In genomic region chr15:90062023-90062728, GRCh38 we compare ENCODE assay signal across 8 cellular contexts. TPM values are rescaled to one million over a fixed set of nuclear protein-coding genes. Genes with fewer than 3 reads are reported as not detected.
A peak's percentile ranks its signal among the peaks of the same experiment; 100 is the strongest.
DNase-seq lines count a peak whose midpoint lies in the region; ATAC-seq lines count a peak whose summit lies in the region.

No MANE protein-coding gene starts in this region.

- peaks cover 25% of the 10 kb centered on the region for H3K4me1 ChIP-seq in iPS-18a (ENCODE audit: control insufficient read depth, low read depth, low read length)

- no peak for ATAC-seq in HG02981 (IDR thresholded peaks at IDR 0.05; ENCODE audit: unreplicated experiment)

- H3K9ac ChIP-seq in iPS-18a (ENCODE audit: low read length): peak overlapping the region; percentile 36

- no peaks in the 10 kb centered on the region for H3K27me3 ChIP-seq in iPS-18a (ENCODE audit: control insufficient read depth, insufficient read depth, low read length)

- H3K27ac ChIP-seq in iPS-18a (ENCODE audit: low read length): peak overlapping the region; percentile 55

- H3K36me3 ChIP-seq in iPS-18a (ENCODE audit: control insufficient read depth, low read depth, low read length): no peaks in the 10 kb centered on the region

- no peak overlapping the region for H3K4me3 ChIP-seq in iPS-18a (ENCODE audit: low read length)

- no peaks in the 10 kb centered on the region for H3K9me3 ChIP-seq in iPS-18a (ENCODE audit: control insufficient read depth, low read depth, low read length)

- DNase-seq in Daoy (ENCODE audit: low read depth): peak; percentile 21
- peak; percentile 95 for DNase-seq in NCI-H69 (lab: John Stamatoyannopoulos, UW)
- peak; percentile 41 for DNase-seq in activated effector memory CD4-positive, alpha-beta T cell treated with Interleukin-2 at 50 U/mL for 16 hours
- DNase-seq in stimulated activated CD4-positive, alpha-beta T cell treated with anti-CD3 and anti-CD28 coated beads, Interleukin-15, amount 100 ng/mL, for 24 hours: peak; percentile 64
- no peak for DNase-seq in A172 (ENCODE audit: low spot score)
- no peak for DNase-seq in DMS114 treated with DMSO at 0.1 percent for 48 hours (lab: John Stamatoyannopoulos, UW; ENCODE audit: unreplicated experiment)

RNA-seq across cellular contexts. Expression of gene IDH2, which starts 40.1 kb away (rescaled TPM):
- 56.1 and 68.8 TPM in 2 replicates for total RNA-seq in Daoy (2014; rRNA removed; shearing (Covaris generic))
- 43.7 and 61.6 TPM in 2 replicates for total RNA-seq in A172 (2014; rRNA removed; shearing (Covaris generic))

Comparison
In these comparisons a context has a peak if more than half of its experiments do, and no peak if none do; other contexts are left out.
1. DNase-seq: peak in Daoy (single experiment), NCI-H69 (single experiment), activated effector memory CD4-positive, alpha-beta T cell treated with Interleukin-2 at 50 U/mL for 16 hours (single experiment) and stimulated activated CD4-positive, alpha-beta T cell treated with anti-CD3 and anti-CD28 coated beads, Interleukin-15, amount 100 ng/mL, for 24 hours (single experiment); none in A172 (single experiment) and DMS114 treated with DMSO at 0.1 percent for 48 hours (single experiment).